14 cellular contexts compared by ENCODE assay signal in genomic region chr16:20359997-20360396, GRCh38. TPM values are rescaled to one million over a fixed set of nuclear protein-coding genes. Genes with fewer than 3 reads are reported as not detected.
DNase-seq lines count a peak whose midpoint lies in the region; ATAC-seq and TF ChIP-seq lines count a peak whose summit lies in the region.
"Had no signal": no experiment of that assay in that cellular context is flagged by ENCODE, and none has a peak within 500 bp of the region (broad histone marks: within the 10 kb centered on the region; RNA-seq: fewer than 3 reads in every experiment).

No MANE protein-coding gene starts in this region.

- H3K4me3 ChIP-seq in NB4 (ENCODE audit: low read depth, low read length) (no peak overlapping the region), tibial artery (no peak overlapping the region)

- no peak overlapping the region for H3K4me3 Mint-ChIP-seq in activated naive CD4-positive, alpha-beta T cell treated with anti-CD3 and anti-CD28 coated beads for 36 hours
- no peak overlapping the region for H3K4me3 Mint-ChIP-seq in glutamatergic neuron (ENCODE audit: unreplicated experiment)
- H3K4me3 Mint-ChIP-seq: activated naive CD8-positive, alpha-beta T cell had no signal

- peaks cover 20% of the 10 kb centered on the region for H3K27me3 Mint-ChIP-seq in activated naive CD4-positive, alpha-beta T cell treated with anti-CD3 and anti-CD28 coated beads for 36 hours (ENCODE audit: low read depth)
- H3K27me3 Mint-ChIP-seq in glutamatergic neuron (ENCODE audit: unreplicated experiment): peaks cover 4% of the 10 kb centered on the region

- no peaks in the 10 kb centered on the region for H3K36me3 Mint-ChIP-seq in activated naive CD4-positive, alpha-beta T cell treated with anti-CD3 and anti-CD28 coated beads for 36 hours (ENCODE audit: low read depth)
- H3K36me3 Mint-ChIP-seq in glutamatergic neuron (ENCODE audit: unreplicated experiment): peaks cover 4% of the 10 kb centered on the region
- H3K36me3 Mint-ChIP-seq: activated naive CD8-positive, alpha-beta T cell had no signal

- no peak for TF ChIP-seq POLR2A in NB4 (IDR thresholded peaks at IDR 0.05; ENCODE audit: extremely low read depth, insufficient read length)

- no peaks in the 10 kb centered on the region for H3K4me1 Mint-ChIP-seq in activated naive CD4-positive, alpha-beta T cell treated with anti-CD3 and anti-CD28 coated beads for 36 hours (ENCODE audit: low read depth)
- H3K4me1 Mint-ChIP-seq in glutamatergic neuron (ENCODE audit: low read depth, unreplicated experiment): no peaks in the 10 kb centered on the region

- H3K27me3 ChIP-seq in tibial artery: peaks cover 0 to 7% of the 10 kb centered on the region in 2 donors

- H3K9me3 Mint-ChIP-seq in activated naive CD4-positive, alpha-beta T cell treated with anti-CD3 and anti-CD28 coated beads for 36 hours: no peaks in the 10 kb centered on the region
- no peaks in the 10 kb centered on the region for H3K9me3 Mint-ChIP-seq in glutamatergic neuron (ENCODE audit: unreplicated experiment)

- peaks cover 0 to 8% (median 0%) of the 10 kb centered on the region in 4 donors for H3K4me1 ChIP-seq in tibial artery

- intact Hi-C loops in activated naive CD4-positive, alpha-beta T cell treated with anti-CD3 and anti-CD28 coated beads for 36 hours (cut with micrococcal nuclease): no loop called here
- intact Hi-C loops in tibial artery (cut with DNase I; ENCODE audit: low total_unique reads): no loop called here

- CTCF ChIA-PET in activated naive CD4-positive, alpha-beta T cell treated with anti-CD3 and anti-CD28 coated beads for 36 hours (lab: Charles Lee): no interaction called here

- no peak overlapping the region for H3K27ac Mint-ChIP-seq in activated naive CD4-positive, alpha-beta T cell treated with anti-CD3 and anti-CD28 coated beads for 36 hours
- no peak overlapping the region for H3K27ac Mint-ChIP-seq in glutamatergic neuron (ENCODE audit: unreplicated experiment)
- H3K27ac Mint-ChIP-seq: activated naive CD8-positive, alpha-beta T cell had no signal

- TF ChIP-seq CTCF in NB4 (IDR thresholded peaks at IDR 0.05; ENCODE audit: low read depth, low read length): peak; percentile 35
- no peak for TF ChIP-seq CTCF in glutamatergic neuron (IDR thresholded peaks at IDR 0.05; ENCODE audit: partially characterized antibody, unreplicated experiment)
- TF ChIP-seq CTCF in tibial artery (IDR thresholded peaks at IDR 0.05): no peak

- ATAC-seq in HG02981 (IDR thresholded peaks at IDR 0.05; ENCODE audit: unreplicated experiment) (no peak), HG02610 (IDR thresholded peaks at IDR 0.05; ENCODE audit: unreplicated experiment) (no peak)

- peak; percentile 7 for DNase-seq in activated naive CD4-positive, alpha-beta T cell treated with anti-CD3 and anti-CD28 coated beads for 36 hours
- DNase-seq in activated naive CD4-positive, alpha-beta T cell (lab: John Stamatoyannopoulos, UW): no peak
- DNase-seq in NB4 (ENCODE audit: low read depth) (peak; percentile 13), glutamatergic neuron (peak; percentile 44), tibial artery (no peak), NOMO-1 treated with dmso at 0.1 percent for 144 hours (lab: John Stamatoyannopoulos, UW; ENCODE audit: unreplicated experiment) (no peak)
- DNase-seq: midbrain, NCI-H1092 treated with DMSO at 0.1 percent for 48 hours, NCI-H446 treated with DMSO at 0.1 percent for 48 hours, Right ventricle myocardium superior had no signal

- H3K9me3 ChIP-seq in tibial artery: no peaks in the 10 kb centered on the region

- H3K36me3 ChIP-seq in tibial artery: no peaks in the 10 kb centered on the region

- H3K27ac ChIP-seq in tibial artery: no peak overlapping the region

RNA-seq across cellular contexts. Expression of gene UMOD, which starts 7.5 kb away (rescaled TPM):
- not detected for total RNA-seq in activated naive CD4-positive, alpha-beta T cell treated with anti-CD3 and anti-CD28 coated beads for 36 hours
- not detected for total RNA-seq in glutamatergic neuron (ENCODE audit: unreplicated experiment)
- total RNA-seq: Right ventricle myocardium superior, urinary bladder had no signal

RNA-seq across cellular contexts. Expression of gene GP2, which starts 32.7 kb away (rescaled TPM):
- not detected for total RNA-seq in activated naive CD4-positive, alpha-beta T cell treated with anti-CD3 and anti-CD28 coated beads for 36 hours
- not detected for total RNA-seq in glutamatergic neuron (ENCODE audit: unreplicated experiment)
- total RNA-seq: Right ventricle myocardium superior had no signal

RNA-seq across cellular contexts. Expression of gene PDILT, which starts 44.5 kb away (rescaled TPM):
- not detected for total RNA-seq in activated naive CD4-positive, alpha-beta T cell treated with anti-CD3 and anti-CD28 coated beads for 36 hours
- not detected for total RNA-seq in glutamatergic neuron (ENCODE audit: unreplicated experiment)
- total RNA-seq: Right ventricle myocardium superior, urinary bladder had no signal

RNA-seq across cellular contexts. Expression of gene ACSM5, which starts 49.3 kb away (rescaled TPM):
- total RNA-seq in activated naive CD4-positive, alpha-beta T cell treated with anti-CD3 and anti-CD28 coated beads for 36 hours: not detected
- not detected for total RNA-seq in glutamatergic neuron (ENCODE audit: unreplicated experiment)

Comparison
In these comparisons a context has a peak if more than half of its experiments do, and no peak if none do; other contexts are left out.
1. DNase-seq: peak in activated naive CD4-positive, alpha-beta T cell treated with anti-CD3 and anti-CD28 coated beads for 36 hours (single experiment), NB4 (single experiment) and glutamatergic neuron (single experiment); none in activated naive CD4-positive, alpha-beta T cell (0 of 4), tibial artery (0 of 2) and NOMO-1 treated with dmso at 0.1 percent for 144 hours (single experiment).